Comparison of ENCODE assay signal across 9 cellular contexts in the genomic region with DNA sequence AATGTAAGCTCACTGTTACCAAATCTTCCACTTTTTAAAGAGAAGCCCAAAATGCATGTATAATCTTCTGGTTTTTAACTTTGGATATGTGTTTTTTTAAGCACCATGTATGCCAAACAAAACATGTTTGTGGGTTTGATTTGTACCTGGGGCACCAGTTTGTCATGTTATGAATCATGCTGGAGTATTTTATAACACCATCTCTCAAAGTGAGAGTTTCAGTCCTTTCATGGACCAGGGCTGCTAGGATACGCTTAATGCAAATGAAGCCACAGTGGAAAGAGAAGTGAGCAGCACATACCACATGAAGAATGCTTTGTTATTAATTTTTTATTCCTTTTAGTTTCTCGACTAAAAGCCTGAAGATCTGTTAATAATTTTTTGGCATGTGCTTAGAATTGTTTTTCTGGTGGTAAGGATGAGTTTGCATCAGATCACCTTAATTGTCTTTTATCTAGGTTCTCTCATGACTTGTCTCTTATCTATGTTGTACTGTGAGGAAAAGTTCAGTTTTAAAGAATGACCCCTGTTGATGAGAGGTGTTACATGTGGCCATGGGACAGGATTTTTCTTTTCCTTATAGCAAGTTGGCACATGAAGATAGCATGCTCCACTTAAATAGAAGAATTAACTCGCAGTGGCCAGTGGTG. TPM values are rescaled to one million over a fixed set of nuclear protein-coding genes. Genes with fewer than 3 reads are reported as not detected.
DNase-seq lines count a peak whose midpoint lies in the region; ATAC-seq, FAIRE-seq and TF ChIP-seq lines count a peak whose summit lies in the region.
"Had no signal": no experiment of that assay in that cellular context is flagged by ENCODE, and none has a peak within 500 bp of the region (broad histone marks: within the 10 kb centered on the region; RNA-seq: fewer than 3 reads in every experiment).

No MANE protein-coding gene starts in this region.

- peak; percentile 20 for DNase-seq in GM12892 (ENCODE audit: insufficient read length)
- DNase-seq in activated naive CD8-positive, alpha-beta T cell treated with anti-CD3 and anti-CD28 coated beads for 36 hours = peak; percentile 57
- DNase-seq in H4 (ENCODE audit: low spot score) = no peak
- no peak for DNase-seq in islet precursor cell
- no peak for DNase-seq in AG08395 (ENCODE audit: low spot score)
- no peak for DNase-seq in cardiac septum (ENCODE audit: low spot score)
- DNase-seq: head of caudate nucleus had no signal

- H3K27ac Mint-ChIP-seq in activated naive CD8-positive, alpha-beta T cell treated with anti-CD3 and anti-CD28 coated beads for 36 hours = peak overlapping the region; percentile 91

- peak; percentile 28 for ATAC-seq in GM19468 (IDR thresholded peaks at IDR 0.05; ENCODE audit: extremely low read depth, unreplicated experiment)
- ATAC-seq in HG03354 (IDR thresholded peaks at IDR 0.05; ENCODE audit: poor library complexity, severe bottlenecking, unreplicated experiment) = peak; percentile 59

- peak; percentile 95 for FAIRE-seq in GM12892 (lab: Jason Lieb, UNC)

- H3K4me3 Mint-ChIP-seq in activated naive CD8-positive, alpha-beta T cell treated with anti-CD3 and anti-CD28 coated beads for 36 hours = peak overlapping the region; percentile 38

- H3K4me1 Mint-ChIP-seq in activated naive CD8-positive, alpha-beta T cell treated with anti-CD3 and anti-CD28 coated beads for 36 hours = peaks cover 62% of the 10 kb centered on the region

- H3K36me3 Mint-ChIP-seq in activated naive CD8-positive, alpha-beta T cell treated with anti-CD3 and anti-CD28 coated beads for 36 hours = peaks cover 2% of the 10 kb centered on the region

- no peaks in the 10 kb centered on the region for H3K9me3 Mint-ChIP-seq in activated naive CD8-positive, alpha-beta T cell treated with anti-CD3 and anti-CD28 coated beads for 36 hours

- TF ChIP-seq POLR2A in GM12892 (IDR thresholded peaks at IDR 0.05; ENCODE audit: low read depth, low read length) = no peak

- intact Hi-C loops in cardiac septum (cut with DNase I) = no loop called here

- no peaks in the 10 kb centered on the region for H3K27me3 Mint-ChIP-seq in activated naive CD8-positive, alpha-beta T cell treated with anti-CD3 and anti-CD28 coated beads for 36 hours

RNA-seq across cellular contexts. Expression of a gene that starts 2.0 kb away (rescaled TPM):
- 134 TPM for polyA plus RNA-seq in GM12892 (2012; ENCODE audit: missing spikeins)
- 10 to 100 TPM; 20.2 to 22.6 TPM for total RNA-seq in activated naive CD8-positive, alpha-beta T cell treated with anti-CD3 and anti-CD28 coated beads for 36 hours
- total RNA-seq in H4 (2014; rRNA removed; shearing (Covaris generic)) = 10.8 and 12.7 TPM in 2 replicates
- total RNA-seq in cardiac septum = 109 TPM

Comparison
In these comparisons a context has a peak if more than half of its experiments do, and no peak if none do; other contexts are left out.
1. DNase-seq: peak in GM12892 (single experiment) and activated naive CD8-positive, alpha-beta T cell treated with anti-CD3 and anti-CD28 coated beads for 36 hours (single experiment); none in H4 (single experiment), islet precursor cell (single experiment), AG08395 (single experiment) and cardiac septum (single experiment).